ENCODE assay signal across 1 cellular context in the genomic region with DNA sequence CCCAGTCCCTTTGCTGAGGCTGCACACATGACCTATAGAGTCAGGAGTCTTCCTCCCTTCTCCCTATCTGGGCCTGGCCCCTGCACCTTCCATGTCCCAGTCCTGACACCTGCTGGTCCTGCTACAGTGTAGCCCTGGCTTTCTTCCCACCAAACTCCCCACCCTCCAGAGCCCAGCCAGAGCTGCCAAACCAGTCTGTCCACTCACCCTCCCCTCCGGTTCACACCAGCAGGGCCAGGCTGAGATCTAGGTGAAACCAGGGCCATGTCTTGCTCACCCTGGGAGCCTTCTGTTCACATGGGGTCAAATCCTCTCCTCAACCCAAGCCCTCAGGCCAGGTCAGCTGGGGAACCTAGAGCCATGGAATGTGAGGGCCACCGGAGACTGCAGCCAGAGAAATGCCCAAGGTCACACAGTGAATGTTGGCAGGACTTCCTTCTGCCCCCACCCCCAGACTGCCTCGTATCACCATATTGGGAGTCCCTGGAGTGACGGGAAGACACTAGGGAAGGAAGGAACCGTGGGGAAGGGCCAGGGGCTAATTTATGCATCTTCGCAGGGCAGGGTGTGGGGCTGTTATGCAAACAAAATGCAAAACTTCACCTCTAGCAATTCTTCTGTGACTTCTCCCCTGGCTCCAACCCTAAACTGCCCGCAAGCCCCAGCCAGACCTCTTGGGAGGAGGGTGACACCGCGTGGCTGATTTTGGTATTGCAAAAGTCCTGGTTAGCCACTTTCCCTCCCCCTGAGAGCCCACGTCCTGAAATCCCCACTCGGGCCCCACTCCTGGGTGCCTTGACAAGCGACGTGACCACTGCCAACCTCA.
TF ChIP-seq lines count a peak whose summit lies in the region.

No MANE protein-coding gene starts in this region.

TF ChIP-seq in HepG2, 621 proteins besides CTCF, POLR2A, EP300 and RAD21 (continued from another document and continues in another):
- TF ChIP-seq, protein P1, sequence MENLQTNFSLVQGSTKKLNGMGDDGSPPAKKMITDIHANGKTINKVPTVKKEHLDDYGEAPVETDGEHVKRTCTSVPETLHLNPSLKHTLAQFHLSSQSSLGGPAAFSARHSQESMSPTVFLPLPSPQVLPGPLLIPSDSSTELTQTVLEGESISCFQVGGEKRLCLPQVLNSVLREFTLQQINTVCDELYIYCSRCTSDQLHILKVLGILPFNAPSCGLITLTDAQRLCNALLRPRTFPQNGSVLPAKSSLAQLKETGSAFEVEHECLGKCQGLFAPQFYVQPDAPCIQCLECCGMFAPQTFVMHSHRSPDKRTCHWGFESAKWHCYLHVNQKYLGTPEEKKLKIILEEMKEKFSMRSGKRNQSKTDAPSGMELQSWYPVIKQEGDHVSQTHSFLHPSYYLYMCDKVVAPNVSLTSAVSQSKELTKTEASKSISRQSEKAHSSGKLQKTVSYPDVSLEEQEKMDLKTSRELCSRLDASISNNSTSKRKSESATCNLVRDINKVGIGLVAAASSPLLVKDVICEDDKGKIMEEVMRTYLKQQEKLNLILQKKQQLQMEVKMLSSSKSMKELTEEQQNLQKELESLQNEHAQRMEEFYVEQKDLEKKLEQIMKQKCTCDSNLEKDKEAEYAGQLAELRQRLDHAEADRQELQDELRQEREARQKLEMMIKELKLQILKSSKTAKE (CRISPR knock-in tag; IDR thresholded peaks at IDR 0.05; ENCODE audit: borderline replicate concordance), result no peak
- TF ChIP-seq, protein P2, sequence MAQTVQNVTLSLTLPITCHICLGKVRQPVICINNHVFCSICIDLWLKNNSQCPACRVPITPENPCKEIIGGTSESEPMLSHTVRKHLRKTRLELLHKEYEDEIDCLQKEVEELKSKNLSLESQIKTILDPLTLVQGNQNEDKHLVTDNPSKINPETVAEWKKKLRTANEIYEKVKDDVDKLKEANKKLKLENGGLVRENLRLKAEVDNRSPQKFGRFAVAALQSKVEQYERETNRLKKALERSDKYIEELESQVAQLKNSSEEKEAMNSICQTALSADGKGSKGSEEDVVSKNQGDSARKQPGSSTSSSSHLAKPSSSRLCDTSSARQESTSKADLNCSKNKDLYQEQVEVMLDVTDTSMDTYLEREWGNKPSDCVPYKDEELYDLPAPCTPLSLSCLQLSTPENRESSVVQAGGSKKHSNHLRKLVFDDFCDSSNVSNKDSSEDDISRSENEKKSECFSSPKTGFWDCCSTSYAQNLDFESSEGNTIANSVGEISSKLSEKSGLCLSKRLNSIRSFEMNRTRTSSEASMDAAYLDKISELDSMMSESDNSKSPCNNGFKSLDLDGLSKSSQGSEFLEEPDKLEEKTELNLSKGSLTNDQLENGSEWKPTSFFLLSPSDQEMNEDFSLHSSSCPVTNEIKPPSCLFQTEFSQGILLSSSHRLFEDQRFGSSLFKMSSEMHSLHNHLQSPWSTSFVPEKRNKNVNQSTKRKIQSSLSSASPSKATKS (CRISPR knock-in tag; IDR thresholded peaks at IDR 0.05), result no peak
- TF ChIP-seq MZF1 (CRISPR knock-in tag; IDR thresholded peaks at IDR 0.05; ENCODE audit: borderline replicate concordance) (0 out of 2 replicates have a peak, but pooled peaks have one; percentile 66), XRCC5 (optimal IDR thresholded peaks at IDR 0.05; ENCODE audit: low read length) (peak; percentile 30), SPEN (CRISPR knock-in tag; IDR thresholded peaks at IDR 0.05; ENCODE audit: low read depth) (peak; percentile 23), ZNF605 (CRISPR knock-in tag; IDR thresholded peaks at IDR 0.05) (peak; percentile 58; the same call in 1 of the 2 replicates), THAP7 (CRISPR knock-in tag; IDR thresholded peaks at IDR 0.05) (no peak), ZFP37 (CRISPR knock-in tag; IDR thresholded peaks at IDR 0.05; ENCODE audit: borderline replicate concordance) (0 out of 2 replicates have a peak, but pooled peaks have one; percentile 34), ZNF44 (CRISPR knock-in tag; IDR thresholded peaks at IDR 0.05) (no peak), YEATS4 (CRISPR knock-in tag; IDR thresholded peaks at IDR 0.05; ENCODE audit: borderline replicate concordance) (no peak), CCDC6 (CRISPR knock-in tag; IDR thresholded peaks at IDR 0.05) (no peak), POGZ (CRISPR knock-in tag; IDR thresholded peaks at IDR 0.05) (peak; percentile 47; the same call in 1 of the 2 replicates), SAFB2 (CRISPR knock-in tag; IDR thresholded peaks at IDR 0.05; ENCODE audit: borderline replicate concordance, low read depth) (0 out of 2 replicates have a peak, but pooled peaks have one; percentile 14), PAXIP1 (CRISPR knock-in tag; conservative IDR thresholded peaks at IDR 0.05) (0 out of 2 replicates have a peak, but pooled peaks have one; percentile 6), HNF4G (IDR thresholded peaks at IDR 0.05; ENCODE audit: borderline replicate concordance, low read depth, low read length) (no peak), HNF4G (CRISPR knock-in tag; IDR thresholded peaks at IDR 0.05; ENCODE audit: borderline replicate concordance, low read depth) (no peak), NCOA1 (CRISPR knock-in tag; IDR thresholded peaks at IDR 0.05) (no peak), DNMT1 (CRISPR knock-in tag; IDR thresholded peaks at IDR 0.05) (0 out of 2 replicates have a peak, but pooled peaks have one; percentile 31), ZNF704 (CRISPR knock-in tag; IDR thresholded peaks at IDR 0.05; ENCODE audit: borderline replicate concordance) (peak; percentile 67; the same call in 1 of the 2 replicates), BCL6 (CRISPR knock-in tag; IDR thresholded peaks at IDR 0.05) (no peak), TBX2 (CRISPR knock-in tag; IDR thresholded peaks at IDR 0.05; ENCODE audit: borderline replicate concordance) (peak; percentile 65; the same call in 1 of the 2 replicates), HNF1A (IDR thresholded peaks at IDR 0.05; ENCODE audit: low read depth) (0 out of 2 replicates have a peak, but pooled peaks have one; percentile 15), HNF1A (CRISPR knock-in tag; IDR thresholded peaks at IDR 0.05; ENCODE audit: borderline replicate concordance) (no peak), RORA (CRISPR knock-in tag; IDR thresholded peaks at IDR 0.05) (no peak), SALL1 (CRISPR knock-in tag; IDR thresholded peaks at IDR 0.05) (peak; percentile 47), SMC3 (IDR thresholded peaks at IDR 0.05; ENCODE audit: low read length) (peak; percentile 95), ZBTB39 (CRISPR knock-in tag; IDR thresholded peaks at IDR 0.05) (no peak), REXO4 (CRISPR knock-in tag; IDR thresholded peaks at IDR 0.05; ENCODE audit: borderline replicate concordance) (no peak), PHF20 (CRISPR knock-in tag; IDR thresholded peaks at IDR 0.05) (no peak; the same call in 1 of the 2 replicates), ZNF891 (CRISPR knock-in tag; IDR thresholded peaks at IDR 0.05) (no peak), MED1 (CRISPR knock-in tag; IDR thresholded peaks at IDR 0.05) (0 out of 2 replicates have a peak, but pooled peaks have one; percentile 11)
- TF ChIP-seq, protein P3, sequence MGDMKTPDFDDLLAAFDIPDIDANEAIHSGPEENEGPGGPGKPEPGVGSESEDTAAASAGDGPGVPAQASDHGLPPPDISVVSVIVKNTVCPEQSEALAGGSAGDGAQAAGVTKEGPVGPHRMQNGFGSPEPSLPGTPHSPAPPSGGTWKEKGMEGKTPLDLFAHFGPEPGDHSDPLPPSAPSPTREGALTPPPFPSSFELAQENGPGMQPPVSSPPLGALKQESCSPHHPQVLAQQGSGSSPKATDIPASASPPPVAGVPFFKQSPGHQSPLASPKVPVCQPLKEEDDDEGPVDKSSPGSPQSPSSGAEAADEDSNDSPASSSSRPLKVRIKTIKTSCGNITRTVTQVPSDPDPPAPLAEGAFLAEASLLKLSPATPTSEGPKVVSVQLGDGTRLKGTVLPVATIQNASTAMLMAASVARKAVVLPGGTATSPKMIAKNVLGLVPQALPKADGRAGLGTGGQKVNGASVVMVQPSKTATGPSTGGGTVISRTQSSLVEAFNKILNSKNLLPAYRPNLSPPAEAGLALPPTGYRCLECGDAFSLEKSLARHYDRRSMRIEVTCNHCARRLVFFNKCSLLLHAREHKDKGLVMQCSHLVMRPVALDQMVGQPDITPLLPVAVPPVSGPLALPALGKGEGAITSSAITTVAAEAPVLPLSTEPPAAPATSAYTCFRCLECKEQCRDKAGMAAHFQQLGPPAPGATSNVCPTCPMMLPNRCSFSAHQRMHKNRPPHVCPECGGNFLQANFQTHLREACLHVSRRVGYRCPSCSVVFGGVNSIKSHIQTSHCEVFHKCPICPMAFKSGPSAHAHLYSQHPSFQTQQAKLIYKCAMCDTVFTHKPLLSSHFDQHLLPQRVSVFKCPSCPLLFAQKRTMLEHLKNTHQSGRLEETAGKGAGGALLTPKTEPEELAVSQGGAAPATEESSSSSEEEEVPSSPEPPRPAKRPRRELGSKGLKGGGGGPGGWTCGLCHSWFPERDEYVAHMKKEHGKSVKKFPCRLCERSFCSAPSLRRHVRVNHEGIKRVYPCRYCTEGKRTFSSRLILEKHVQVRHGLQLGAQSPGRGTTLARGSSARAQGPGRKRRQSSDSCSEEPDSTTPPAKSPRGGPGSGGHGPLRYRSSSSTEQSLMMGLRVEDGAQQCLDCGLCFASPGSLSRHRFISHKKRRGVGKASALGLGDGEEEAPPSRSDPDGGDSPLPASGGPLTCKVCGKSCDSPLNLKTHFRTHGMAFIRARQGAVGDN (CRISPR knock-in tag; IDR thresholded peaks at IDR 0.05), result peak; percentile 70
